ENCODE assay signal across 8 cellular contexts in the genomic region with DNA sequence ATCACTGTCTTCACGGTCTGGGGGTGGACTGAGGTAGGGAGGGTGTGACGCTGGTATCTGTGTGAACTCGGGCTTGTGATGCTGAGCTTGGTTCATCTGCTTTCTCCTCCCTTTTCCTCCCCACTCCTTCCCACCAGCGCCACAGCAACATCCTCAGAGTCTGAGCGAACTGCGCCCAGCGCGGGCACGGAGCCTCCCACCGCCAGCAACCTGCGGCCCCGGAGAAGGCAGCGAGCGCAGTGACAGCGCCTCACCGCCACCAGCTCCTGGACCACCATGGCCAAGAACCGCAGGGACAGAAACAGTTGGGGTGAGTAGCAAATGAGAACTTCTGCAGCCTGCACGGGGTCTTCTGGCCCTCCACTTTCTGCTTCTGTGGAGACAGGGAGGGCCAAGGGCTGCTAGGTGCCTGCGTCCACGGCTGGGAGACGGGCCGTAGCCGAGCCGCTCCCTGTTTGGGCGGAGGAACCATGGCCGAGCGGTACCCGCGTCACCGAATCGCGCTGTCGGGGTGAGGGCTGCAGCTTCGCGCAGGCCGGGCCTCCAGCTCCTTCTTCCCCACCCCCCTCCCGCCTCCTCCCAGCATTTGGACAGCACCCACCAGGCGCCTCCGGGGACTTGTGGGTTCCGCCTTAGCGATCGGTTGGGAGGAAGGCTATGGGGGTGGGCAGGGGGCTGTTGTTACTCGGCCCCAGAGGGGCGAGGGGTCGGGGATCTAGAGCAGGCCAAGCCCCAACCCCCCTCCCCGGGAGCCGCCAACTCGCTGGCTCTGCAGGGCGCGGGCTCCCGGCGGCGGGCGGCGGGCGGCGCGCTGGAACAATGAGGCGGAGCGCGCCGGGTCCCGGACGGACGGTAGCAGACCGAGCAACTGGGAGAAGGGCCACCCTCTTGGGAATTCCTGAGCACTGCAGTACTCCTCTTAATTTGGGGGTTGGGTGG. TPM values are rescaled to one million over a fixed set of nuclear protein-coding genes. Genes with fewer than 3 reads are reported as not detected.
DNase-seq lines count a peak whose midpoint lies in the region; ATAC-seq and TF ChIP-seq lines count a peak whose summit lies in the region.

A gene (plus strand): TSS at position 156 of the 939 bp plus-strand sequence. CDS start 121 bp downstream, at position 277.

- H2AFZ ChIP-seq in PC-9 = peak within 1 kb of the TSS; percentile 84

- peak within 1 kb of the TSS; percentile 98 for H3K4me2 ChIP-seq in PC-9

- H3K36me3 ChIP-seq in PC-9 (ENCODE audit: low read depth) (no peaks in the 10 kb centered on the region), testis (ENCODE audit: low read depth, missing control alignments) (no peaks in the 10 kb centered on the region)

- no peak for TF ChIP-seq CTCF in PC-9 (conservative IDR thresholded peaks at IDR 0.05)
- peak; percentile 15 for TF ChIP-seq CTCF in foreskin keratinocyte (conservative IDR thresholded peaks at IDR 0.05)
- no peak for TF ChIP-seq CTCF in testis (IDR thresholded peaks at IDR 0.05)

- no peaks in the 10 kb centered on the region for H3K9me3 ChIP-seq in PC-9 (ENCODE audit: insufficient read depth, low read depth)
- H3K9me3 ChIP-seq in testis = no peaks in the 10 kb centered on the region

- CTCF ChIA-PET in PC-9 (lab: Charles Lee) = interaction anchor here (0.6 kb wide), 2 partner anchors 15 to 331 kb away, joined by 3 read pairs; no protein-coding TSS in a partner anchor
- CTCF ChIA-PET in activated naive CD4-positive, alpha-beta T cell treated with anti-CD3 and anti-CD28 coated beads, Interleukin-2, amount 10 ng/mL, durations not matched to agents 7 days and 5 days (lab: Charles Lee) = interaction anchor here (0.9 to 1.5 kb wide), 5 partner anchors 21 to 216 kb away, joined by 3 read pairs; no protein-coding TSS in a partner anchor

- H3K9me2 ChIP-seq in PC-9 (ENCODE audit: insufficient read depth) = no peaks in the 10 kb centered on the region

- H3K27me3 ChIP-seq in PC-9 (ENCODE audit: insufficient read depth, low read depth) = peaks cover 8% of the 10 kb centered on the region; the same call in 1 of the 2 replicates
- peaks cover 24% of the 10 kb centered on the region for H3K27me3 ChIP-seq in foreskin keratinocyte
- no peaks in the 10 kb centered on the region for H3K27me3 ChIP-seq in testis

- peaks cover 61% of the 10 kb centered on the region for H3K27me3 Mint-ChIP-seq in activated naive CD4-positive, alpha-beta T cell treated with anti-CD3 and anti-CD28 coated beads, Interleukin-2, amount 10 ng/mL, durations not matched to agents 7 days and 5 days
- H3K27me3 Mint-ChIP-seq in natural killer cell treated with Interleukin-12 subunit alpha and Interleukin-12 subunit beta and Interleukin-15 and Interleukin-18, amount 100 ng/mL, for 72 hours = peaks cover 40 to 49% of the 10 kb centered on the region in 2 donors

- intact Hi-C loops in PC-9 (cut with micrococcal nuclease; ENCODE audit: unreplicated experiment) = no loop called here
- intact Hi-C loops in testis (cut with DNase I; ENCODE audit: low total_unique reads) = no loop called here

- BruUV-seq in PC-9 (replicated peaks; lab: Mats Ljungman, UMichigan) = no TSS peak

- 0 to 1% methylated on average over 17 to 57 of the region's 66 CpGs for WGBS in testis, 2 donors

- H3F3A ChIP-seq in PC-9 (ENCODE audit: insufficient read depth, low read depth) = no peaks in the 10 kb centered on the region; the same call in 1 of the 2 replicates

- no peaks in the 10 kb centered on the region for H3K4me1 ChIP-seq in PC-9 (replicated peaks; ENCODE audit: insufficient read depth)
- no peaks in the 10 kb centered on the region for H3K4me1 ChIP-seq in foreskin keratinocyte
- peaks cover 4% of the 10 kb centered on the region for H3K4me1 ChIP-seq in testis

- H4K20me1 ChIP-seq in PC-9 (ENCODE audit: insufficient read depth) = no peaks in the 10 kb centered on the region

- no peaks in the 10 kb centered on the region for H3K79me2 ChIP-seq in PC-9 (ENCODE audit: low read depth)

- POLR2A ChIA-PET in PC-9 (lab: Charles Lee; ENCODE audit: unreplicated experiment) = interaction anchor here (0.5 to 0.6 kb wide), 3 partner anchors 27 to 213 kb away, joined by 3 to 6 read pairs (median 4); no protein-coding TSS in a partner anchor

- no peaks in the 10 kb centered on the region for H3K9me3 Mint-ChIP-seq in activated naive CD4-positive, alpha-beta T cell treated with anti-CD3 and anti-CD28 coated beads, Interleukin-2, amount 10 ng/mL, durations not matched to agents 7 days and 5 days
- H3K9me3 Mint-ChIP-seq in natural killer cell treated with Interleukin-12 subunit alpha and Interleukin-12 subunit beta and Interleukin-15 and Interleukin-18, amount 100 ng/mL, for 72 hours = no peaks in the 10 kb centered on the region

- H3K27ac Mint-ChIP-seq in activated naive CD4-positive, alpha-beta T cell treated with anti-CD3 and anti-CD28 coated beads, Interleukin-2, amount 10 ng/mL, durations not matched to agents 7 days and 5 days = no peak within 1 kb of the TSS
- H3K27ac Mint-ChIP-seq in natural killer cell treated with Interleukin-12 subunit alpha and Interleukin-12 subunit beta and Interleukin-15 and Interleukin-18, amount 100 ng/mL, for 72 hours = peak within 1 kb of the TSS in 1 of 2 donors; percentile 14

- H3K27ac ChIP-seq in PC-9 = no peak within 1 kb of the TSS
- no peak within 1 kb of the TSS for H3K27ac ChIP-seq in foreskin keratinocyte
- peak within 1 kb of the TSS; percentile 72 to 92 for H3K27ac ChIP-seq in testis

- DNase-seq in GDM1 (lab: John Stamatoyannopoulos, UW) (peak; percentile 31), HuH-7.5 (ENCODE audit: low spot score) (peak; percentile 22), PC-9 (peak in 1 of 2 experiments; percentile 46), foreskin keratinocyte (peak; percentile 19 to 68), testis (peak; percentile 63)
- DNase-seq in activated naive CD4-positive, alpha-beta T cell treated with anti-CD3 and anti-CD28 coated beads, Interleukin-2, amount 10 ng/mL, durations not matched to agents 7 days and 5 days = peak; percentile 69
- DNase-seq in natural killer cell treated with Interleukin-12 subunit alpha and Interleukin-12 subunit beta and Interleukin-15 and Interleukin-18, amount 100 ng/mL, for 72 hours (ENCODE audit: low spot score) = no peak

- no peak for TF ChIP-seq POLR2A in testis (IDR thresholded peaks at IDR 0.05)

- H3K4me3 Mint-ChIP-seq in activated naive CD4-positive, alpha-beta T cell treated with anti-CD3 and anti-CD28 coated beads, Interleukin-2, amount 10 ng/mL, durations not matched to agents 7 days and 5 days = peak within 1 kb of the TSS; percentile 72
- H3K4me3 Mint-ChIP-seq in natural killer cell treated with Interleukin-12 subunit alpha and Interleukin-12 subunit beta and Interleukin-15 and Interleukin-18, amount 100 ng/mL, for 72 hours = peak within 1 kb of the TSS; percentile 81

- peak; percentile 91 for ATAC-seq in foreskin keratinocyte
- peak; percentile 83 to 88 for ATAC-seq in natural killer cell treated with Interleukin-12 subunit alpha and Interleukin-12 subunit beta and Interleukin-15 and Interleukin-18, amount 100 ng/mL, for 72 hours
- no peak for ATAC-seq in HG03025 (IDR thresholded peaks at IDR 0.05; ENCODE audit: low FRiP score, unreplicated experiment)

- no peaks in the 10 kb centered on the region for H3K36me3 Mint-ChIP-seq in activated naive CD4-positive, alpha-beta T cell treated with anti-CD3 and anti-CD28 coated beads, Interleukin-2, amount 10 ng/mL, durations not matched to agents 7 days and 5 days
- no peaks in the 10 kb centered on the region for H3K36me3 Mint-ChIP-seq in natural killer cell treated with Interleukin-12 subunit alpha and Interleukin-12 subunit beta and Interleukin-15 and Interleukin-18, amount 100 ng/mL, for 72 hours

- H3K4me3 ChIP-seq in PC-9 (peak within 1 kb of the TSS; percentile 74), testis (peak within 1 kb of the TSS; percentile 67 to 73)

- peaks cover 23% of the 10 kb centered on the region for H3K4me1 Mint-ChIP-seq in activated naive CD4-positive, alpha-beta T cell treated with anti-CD3 and anti-CD28 coated beads, Interleukin-2, amount 10 ng/mL, durations not matched to agents 7 days and 5 days
- H3K4me1 Mint-ChIP-seq in natural killer cell treated with Interleukin-12 subunit alpha and Interleukin-12 subunit beta and Interleukin-15 and Interleukin-18, amount 100 ng/mL, for 72 hours (ENCODE audit: low read depth in 2 of 2) = peaks cover 6% of the 10 kb centered on the region in 2 donors

RNA-seq across cellular contexts. Expression of the gene that starts here (rescaled TPM):
- 3.8 and 4.3 TPM in 2 replicates for total RNA-seq in PC-9 (2021)
- 1.8 and 3.4 TPM in 2 replicates for total RNA-seq in foreskin keratinocyte
- 1.0 and 1.8 TPM in 2 replicates for polyA plus RNA-seq in foreskin keratinocyte
- 1 to 10 TPM in 1 of 2 donors, under 1 TPM in 1; 0.62 to 1.8 TPM for total RNA-seq in natural killer cell treated with Interleukin-12 subunit alpha and Interleukin-12 subunit beta and Interleukin-15 and Interleukin-18, amount 100 ng/mL, for 72 hours
- 10 to 100 TPM in 1 of 2 donors, 1 to 10 TPM in 1; 10.0 to 14.4 TPM for total RNA-seq in testis
- polyA plus RNA-seq in testis (ENCODE audit: insufficient read depth, low read depth, low replicate concordance) = 25.1 TPM

Comparison
In these comparisons a context has a peak if more than half of its experiments do, and no peak if none do; other contexts are left out.
1. H3K27ac ChIP-seq: peak in testis (2 of 2); none in PC-9 (single experiment) and foreskin keratinocyte (single experiment).